In genomic region chr3:37139567-37140052, GRCh38 we compare ENCODE assay signal across 16 cellular contexts. TPM values are rescaled to one million over a fixed set of nuclear protein-coding genes. Genes with fewer than 3 reads are reported as not detected.
DNase-seq lines count a peak whose midpoint lies in the region; ATAC-seq and TF ChIP-seq lines count a peak whose summit lies in the region.
"Had no signal": no experiment of that assay in that cellular context is flagged by ENCODE, and none has a peak within 500 bp of the region (broad histone marks: within the 10 kb centered on the region; RNA-seq: fewer than 3 reads in every experiment).

No MANE protein-coding gene starts in this region.

- TF ChIP-seq POLR2A in heart left ventricle (IDR thresholded peaks at IDR 0.05): no peak

- H3K9me3 ChIP-seq in Caco-2: no peaks in the 10 kb centered on the region
- H3K9me3 ChIP-seq in heart left ventricle: no peaks in the 10 kb centered on the region
- H3K9me3 ChIP-seq: adrenal gland had no signal

- no peaks in the 10 kb centered on the region for H3K27me3 ChIP-seq in Caco-2 (replicated peaks; ENCODE audit: control insufficient read depth, insufficient read depth, low read length)
- no peaks in the 10 kb centered on the region for H3K27me3 ChIP-seq in heart left ventricle
- H3K27me3 ChIP-seq: adrenal gland had no signal

- DNase-seq in Caco-2 (peak; percentile 33 to 61), heart left ventricle (no peak), 8988T (no peak), dermis blood vessel endothelial cell (no peak)
- DNase-seq in activated T-helper 1 cell treated with anti-CD3 and anti-CD28 coated beads, Interleukin-12 subunit alpha, Interleukin-12 subunit beta, Interleukin-2, Interleukin-4 antibody, amounts not matched to agents 30 ng/mL and 10 ng/mL and 1 ng/mL, durations not matched to agents 14 hours and 24 hours and 36 hours (ENCODE audit: low spot score): no peak
- DNase-seq: KBM-7; NCI-H146; NCI-H526 treated with DMSO at 0.1 percent for 48 hours; SIG-M5; stimulated activated CD4-positive, alpha-beta T cell treated with anti-CD3 and anti-CD28 coated beads, Interleukin-2, amount 100 ng/mL, for 48 hours; stimulated activated naive CD4-positive, alpha-beta T cell had no signal

- BruUV-seq in Caco-2 (replicated peaks; lab: Mats Ljungman, UMichigan): no TSS peak

- TF ChIP-seq CTCF in Caco-2 (IDR thresholded peaks at IDR 0.05; ENCODE audit: insufficient read depth in 1 of 2, low read depth in 1 of 2, low read length in 1 of 2, severe bottlenecking in 1 of 2, unreplicated experiment in 1 of 2): no peak
- no peak for TF ChIP-seq CTCF in heart left ventricle (IDR thresholded peaks at IDR 0.05)

- H3K27ac ChIP-seq in heart left ventricle: peak overlapping the region in 8 of 12 donors; percentile 0 to 65 (median 44)
- H3K27ac ChIP-seq: adrenal gland, coronary artery had no signal

- CTCF ChIA-PET in Caco-2 (lab: Charles Lee): no interaction called here

- H3K36me3 ChIP-seq in Caco-2 (ENCODE audit: control insufficient read depth, insufficient read depth, low read length): no peaks in the 10 kb centered on the region; the same call in 1 of the 2 replicates
- H3K36me3 ChIP-seq in heart left ventricle: peaks cover 0 to 18% (median 6%) of the 10 kb centered on the region in 9 donors
- H3K36me3 ChIP-seq: adrenal gland had no signal

- no peak overlapping the region for H3K4me3 Mint-ChIP-seq in Caco-2 (ENCODE audit: unreplicated experiment)
- no peak overlapping the region for H3K4me3 Mint-ChIP-seq in activated T-helper 1 cell treated with anti-CD3 and anti-CD28 coated beads, Interleukin-12 subunit alpha, Interleukin-12 subunit beta, Interleukin-2, Interleukin-4 antibody, amounts not matched to agents 30 ng/mL and 10 ng/mL and 1 ng/mL, durations not matched to agents 14 hours and 24 hours and 36 hours

- peaks cover 17% of the 10 kb centered on the region for H3K4me1 ChIP-seq in Caco-2
- H3K4me1 ChIP-seq in heart left ventricle: peaks cover 0 to 48% (median 19%) of the 10 kb centered on the region in 12 donors

- peak; percentile 61 for ATAC-seq in GM18907 (IDR thresholded peaks at IDR 0.05; ENCODE audit: unreplicated experiment)
- ATAC-seq in HG02885 (IDR thresholded peaks at IDR 0.05; ENCODE audit: poor library complexity, unreplicated experiment): peak; percentile 72
- peak; percentile 23 to 87 (median 58) for ATAC-seq in heart left ventricle
- no peak for ATAC-seq in HG03460 (IDR thresholded peaks at IDR 0.05; ENCODE audit: unreplicated experiment)

- H3K9me3 Mint-ChIP-seq in Caco-2 (ENCODE audit: unreplicated experiment): no peaks in the 10 kb centered on the region
- no peaks in the 10 kb centered on the region for H3K9me3 Mint-ChIP-seq in activated T-helper 1 cell treated with anti-CD3 and anti-CD28 coated beads, Interleukin-12 subunit alpha, Interleukin-12 subunit beta, Interleukin-2, Interleukin-4 antibody, amounts not matched to agents 30 ng/mL and 10 ng/mL and 1 ng/mL, durations not matched to agents 14 hours and 24 hours and 36 hours

- H3K27ac Mint-ChIP-seq in Caco-2 (ENCODE audit: unreplicated experiment): no peak overlapping the region
- H3K27ac Mint-ChIP-seq in activated T-helper 1 cell treated with anti-CD3 and anti-CD28 coated beads, Interleukin-12 subunit alpha, Interleukin-12 subunit beta, Interleukin-2, Interleukin-4 antibody, amounts not matched to agents 30 ng/mL and 10 ng/mL and 1 ng/mL, durations not matched to agents 14 hours and 24 hours and 36 hours: no peak overlapping the region

- 55 to 69% (median 66%) methylated on average over 1 of the region's 1 CpG for WGBS in heart left ventricle, 4 donors

- no peaks in the 10 kb centered on the region for H3K27me3 Mint-ChIP-seq in Caco-2 (ENCODE audit: insufficient read depth, unreplicated experiment)
- H3K27me3 Mint-ChIP-seq in activated T-helper 1 cell treated with anti-CD3 and anti-CD28 coated beads, Interleukin-12 subunit alpha, Interleukin-12 subunit beta, Interleukin-2, Interleukin-4 antibody, amounts not matched to agents 30 ng/mL and 10 ng/mL and 1 ng/mL, durations not matched to agents 14 hours and 24 hours and 36 hours (ENCODE audit: insufficient read depth): no peaks in the 10 kb centered on the region

- intact Hi-C loops in Caco-2 (cut with micrococcal nuclease; ENCODE audit: unreplicated experiment) (no loop called here), heart left ventricle (cut with DNase I) (loop anchor here in 2 of 10 donors (5.0 kb wide), 2 partner anchors 33 to 397 kb away; partner anchors contain the start of gene LRRFIP2 (in 1 of the 2))
- intact Hi-C loops in activated T-helper 1 cell treated with anti-CD3 and anti-CD28 coated beads, Interleukin-12 subunit alpha, Interleukin-12 subunit beta, Interleukin-2, Interleukin-4 antibody, amounts not matched to agents 30 ng/mL and 10 ng/mL and 1 ng/mL, durations not matched to agents 14 hours and 24 hours and 36 hours (cut with micrococcal nuclease): loop anchor here (2.0 kb wide), 1 partner anchor 23 kb away; no protein-coding TSS in a partner anchor

- POLR2A ChIA-PET in Caco-2 (lab: Charles Lee): no interaction called here

- H3K4me3 ChIP-seq in Caco-2 (ENCODE audit: low read depth, low read length): no peak overlapping the region
- H3K4me3 ChIP-seq in heart left ventricle: no peak overlapping the region
- H3K4me3 ChIP-seq: adrenal gland, coronary artery had no signal

- peaks cover 6% of the 10 kb centered on the region for H3K36me3 Mint-ChIP-seq in Caco-2 (ENCODE audit: insufficient read depth, unreplicated experiment)
- H3K36me3 Mint-ChIP-seq in activated T-helper 1 cell treated with anti-CD3 and anti-CD28 coated beads, Interleukin-12 subunit alpha, Interleukin-12 subunit beta, Interleukin-2, Interleukin-4 antibody, amounts not matched to agents 30 ng/mL and 10 ng/mL and 1 ng/mL, durations not matched to agents 14 hours and 24 hours and 36 hours (ENCODE audit: low read depth): peaks cover 13% of the 10 kb centered on the region

- H3K4me1 Mint-ChIP-seq in Caco-2 (ENCODE audit: low read depth, unreplicated experiment): no peaks in the 10 kb centered on the region
- H3K4me1 Mint-ChIP-seq in activated T-helper 1 cell treated with anti-CD3 and anti-CD28 coated beads, Interleukin-12 subunit alpha, Interleukin-12 subunit beta, Interleukin-2, Interleukin-4 antibody, amounts not matched to agents 30 ng/mL and 10 ng/mL and 1 ng/mL, durations not matched to agents 14 hours and 24 hours and 36 hours (ENCODE audit: low read depth): no peaks in the 10 kb centered on the region

RNA-seq across cellular contexts. Expression of gene LRRFIP2, which starts 34.8 kb away (rescaled TPM):
- total RNA-seq in Caco-2 (2022) (37.8 and 47.1 TPM in 2 replicates), heart left ventricle (100 to 1,000 TPM in 7 of 9 donors, 10 to 100 TPM in 2; 85.5 to 161 (median 114) TPM), dermis blood vessel endothelial cell (40.2 and 54.5 TPM in 2 replicates)
- polyA plus RNA-seq in heart left ventricle: 10 to 100 TPM; 67.7 to 94.4 TPM
- total RNA-seq in activated T-helper 1 cell treated with anti-CD3 and anti-CD28 coated beads, Interleukin-12 subunit alpha, Interleukin-12 subunit beta, Interleukin-2, Interleukin-4 antibody, amounts not matched to agents 30 ng/mL and 10 ng/mL and 1 ng/mL, durations not matched to agents 14 hours and 24 hours and 36 hours: 26.2 and 28.6 TPM in 2 replicates

Comparison
In these comparisons a context has a peak if more than half of its experiments do, and no peak if none do; other contexts are left out.
1. DNase-seq: peak in Caco-2 (2 of 2); none in heart left ventricle (0 of 5), 8988T (single experiment), dermis blood vessel endothelial cell (single experiment) and activated T-helper 1 cell treated with anti-CD3 and anti-CD28 coated beads, Interleukin-12 subunit alpha, Interleukin-12 subunit beta, Interleukin-2, Interleukin-4 antibody, amounts not matched to agents 30 ng/mL and 10 ng/mL and 1 ng/mL, durations not matched to agents 14 hours and 24 hours and 36 hours (single experiment).